15 cellular contexts compared by ENCODE assay signal in the genomic region with DNA sequence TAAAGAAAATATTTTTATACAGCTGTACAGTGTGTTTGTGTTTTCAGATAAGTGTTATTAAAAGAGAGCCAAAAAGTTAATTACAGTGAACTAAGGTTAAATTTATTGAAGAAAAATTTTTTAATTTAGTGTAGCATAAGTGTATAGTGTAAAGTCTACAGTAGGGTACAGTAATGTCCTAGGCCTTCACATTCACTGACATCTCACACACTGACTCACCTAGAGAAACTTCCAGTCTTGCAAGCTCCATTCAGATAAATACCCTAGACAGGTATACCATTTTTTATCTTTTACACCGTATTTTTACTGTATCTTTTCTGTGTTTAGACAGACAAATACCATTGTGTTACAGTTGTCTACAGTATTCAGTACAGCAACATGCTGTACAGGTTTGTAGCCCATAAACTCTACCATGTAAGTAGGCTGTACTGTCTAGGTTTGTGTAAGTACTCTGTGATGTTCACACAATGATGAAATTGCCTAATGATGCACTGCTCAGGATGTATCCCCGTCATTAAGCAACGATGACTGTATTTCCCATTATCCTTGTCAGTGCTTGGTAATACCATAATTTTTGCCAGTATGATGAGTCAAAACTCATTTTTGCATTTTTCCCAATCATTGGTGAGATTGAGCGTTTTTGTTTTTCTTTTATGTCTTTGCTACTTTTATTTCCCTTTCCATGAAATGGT. TPM values are rescaled to one million over a fixed set of nuclear protein-coding genes. Genes with fewer than 3 reads are reported as not detected.
DNase-seq lines count a peak whose midpoint lies in the region; ATAC-seq and TF ChIP-seq lines count a peak whose summit lies in the region.
"Had no signal": no experiment of that assay in that cellular context is flagged by ENCODE, and none has a peak within 500 bp of the region (broad histone marks: within the 10 kb centered on the region; RNA-seq: fewer than 3 reads in every experiment).

No MANE protein-coding gene starts in this region.

- CTCF ChIA-PET in MCF 10A (lab: Yijun Ruan, JAX) (interaction anchor here (0.6 to 0.8 kb wide), 4 partner anchors 72 to 549 kb away, joined by 3 to 5 read pairs (median 4); no protein-coding TSS in a partner anchor), RWPE1 (lab: Yijun Ruan, JAX) (no interaction called here)

- no peak for TF ChIP-seq POLR2A in breast epithelium (IDR thresholded peaks at IDR 0.05)
- no peak for TF ChIP-seq POLR2A in gastrocnemius medialis (IDR thresholded peaks at IDR 0.05)

- POLR2A ChIA-PET in MCF 10A (lab: Yijun Ruan, JAX) (interaction anchor here (0.6 kb wide), 2 partner anchors 177 to 684 kb away, joined by 3 to 4 read pairs; no protein-coding TSS in a partner anchor), RWPE1 (lab: Yijun Ruan, JAX; ENCODE audit: low non-redundant PET) (no interaction called here)

- no TSS peak for BruUV-seq in MCF 10A (replicated peaks; lab: Mats Ljungman, UMichigan)

- H3K4me3 ChIP-seq in breast epithelium, result no peak overlapping the region
- H3K4me3 ChIP-seq in fibroblast of mammary gland (ENCODE audit: control insufficient read depth, low read depth, low read length), result no peak overlapping the region
- no peak overlapping the region for H3K4me3 ChIP-seq in gastrocnemius medialis
- H3K4me3 ChIP-seq: heart left ventricle, thoracic aorta had no signal

- no peak for ATAC-seq in gastrocnemius medialis
- ATAC-seq in HG02938 (IDR thresholded peaks at IDR 0.05; ENCODE audit: unreplicated experiment), result no peak
- ATAC-seq: heart left ventricle had no signal

- H3K27me3 ChIP-seq in breast epithelium (no peaks in the 10 kb centered on the region), gastrocnemius medialis (no peaks in the 10 kb centered on the region)
- H3K27me3 ChIP-seq: heart left ventricle had no signal

- in situ Hi-C loops in gastrocnemius medialis (cut with MboI; ENCODE audit: low sequenced_read_pairs in 4 of 4), result no loop called here

- H3K27me3 Mint-ChIP-seq in MCF 10A (ENCODE audit: insufficient read depth, unreplicated experiment), result no peaks in the 10 kb centered on the region

- H3K4me1 ChIP-seq in breast epithelium (peaks cover 0 to 8% of the 10 kb centered on the region in 2 donors), gastrocnemius medialis (peaks cover 4 to 11% of the 10 kb centered on the region in 2 donors)

- DNase-seq in MCF 10A (ENCODE audit: unreplicated experiment) (peak; percentile 89), breast epithelium (ENCODE audit: low spot score in 2 of 2) (no peak), RWPE1 (ENCODE audit: low spot score) (peak; percentile 38), fibroblast of mammary gland (ENCODE audit: low read depth) (peak; percentile 99), stromal cell of bone marrow (ENCODE audit: low read depth) (peak; percentile 90), gastrocnemius medialis (no peak), HT-29 (ENCODE audit: low spot score) (no peak)
- DNase-seq: activated CD4-positive, alpha-beta T cell treated with anti-CD3 and anti-CD28 coated beads, Interleukin-2, amount 50 U/mL, for 4 hours; aorta; effector CD4-positive, alpha-beta T cell; heart left ventricle; NCI-H187 treated with DMSO at 0.1 percent for 48 hours; SHP77 treated with DMSO at 0.1 percent for 48 hours had no signal

- H3K27ac ChIP-seq in breast epithelium (no peak overlapping the region), RWPE1 (peak overlapping the region; percentile 58), gastrocnemius medialis (no peak overlapping the region)
- H3K27ac ChIP-seq: thoracic aorta had no signal

- H3K36me3 ChIP-seq in breast epithelium (no peaks in the 10 kb centered on the region), gastrocnemius medialis (no peaks in the 10 kb centered on the region)
- H3K36me3 ChIP-seq: heart left ventricle, thoracic aorta had no signal

- no peaks in the 10 kb centered on the region for H3K9me3 Mint-ChIP-seq in MCF 10A (ENCODE audit: unreplicated experiment)

- H3K9me3 ChIP-seq in breast epithelium, result no peaks in the 10 kb centered on the region
- no peaks in the 10 kb centered on the region for H3K9me3 ChIP-seq in gastrocnemius medialis
- H3K9me3 ChIP-seq: heart left ventricle, thoracic aorta had no signal

- no peaks in the 10 kb centered on the region for H3K36me3 Mint-ChIP-seq in MCF 10A (ENCODE audit: insufficient read depth, unreplicated experiment)

- peaks cover 26% of the 10 kb centered on the region for H3K4me1 Mint-ChIP-seq in MCF 10A (ENCODE audit: insufficient read depth, unreplicated experiment)

- intact Hi-C loops in MCF 10A (cut with micrococcal nuclease) (no loop called here), breast epithelium (cut with DNase I; ENCODE audit: low total_unique reads) (no loop called here), gastrocnemius medialis (cut with DNase I; ENCODE audit: low total_unique reads) (no loop called here)

- no peak overlapping the region for H3K4me3 Mint-ChIP-seq in MCF 10A (ENCODE audit: unreplicated experiment)

- TF ChIP-seq CTCF in MCF 10A (IDR thresholded peaks at IDR 0.05; ENCODE audit: unreplicated experiment), result no peak
- TF ChIP-seq CTCF in breast epithelium (IDR thresholded peaks at IDR 0.05), result no peak
- TF ChIP-seq CTCF in RWPE1 (conservative IDR thresholded peaks at IDR 0.05; ENCODE audit: low read depth), result no peak
- TF ChIP-seq CTCF in fibroblast of mammary gland (conservative IDR thresholded peaks at IDR 0.05; ENCODE audit: control insufficient read depth, insufficient read depth, low read depth, low read length), result no peak
- no peak for TF ChIP-seq CTCF in gastrocnemius medialis (IDR thresholded peaks at IDR 0.05 in 4 of 5, conservative IDR thresholded peaks at IDR 0.05 in 1 of 5)

- peak overlapping the region; percentile 17 for H3K27ac Mint-ChIP-seq in MCF 10A (ENCODE audit: low read depth, unreplicated experiment)

RNA-seq across cellular contexts. Expression of a gene that starts 48.2 kb away (rescaled TPM):
- 12.3 and 15.3 TPM in 2 replicates for total RNA-seq in MCF 10A (2022)
- total RNA-seq in breast epithelium, result 10 to 100 TPM; 16.3 to 39.5 (median 25.6) TPM
- total RNA-seq in gastrocnemius medialis, result 1 to 10 TPM; 3.6 to 4.8 (median 4.0) TPM
- total RNA-seq in HT-29 (2014; rRNA removed; shearing (Covaris generic)), result 19.3 and 23.0 TPM in 2 replicates

Comparison
In these comparisons a context has a peak if more than half of its experiments do, and no peak if none do; other contexts are left out.
1. DNase-seq: peak in MCF 10A (single experiment), RWPE1 (single experiment), fibroblast of mammary gland (single experiment) and stromal cell of bone marrow (single experiment); none in breast epithelium (0 of 2), gastrocnemius medialis (0 of 2) and HT-29 (single experiment).